2 cellular contexts compared by ENCODE assay signal in genomic region chr1:173680152-173680551, GRCh38.
A peak's percentile ranks its signal among the peaks of the same experiment; 100 is the strongest.
TF ChIP-seq lines count a peak whose summit lies in the region.

No MANE protein-coding gene starts in this region.

TF ChIP-seq in HEK293, 187 proteins besides CTCF, POLR2A, EP300 and RAD21:
- TF ChIP-seq ZNF146 (tag by site-specific recombination; IDR thresholded peaks at IDR 0.05), result peak; percentile 35; the same call in 1 of the 2 replicates

TF ChIP-seq in K562, 482 proteins besides CTCF, POLR2A, EP300 and RAD21:
- peak; percentile 90 for TF ChIP-seq ZNF146 (CRISPR knock-in tag; IDR thresholded peaks at IDR 0.05; ENCODE audit: unreplicated experiment)
- TF ChIP-seq BCOR (IDR thresholded peaks at IDR 0.05), result peak; percentile 19; the same call in 1 of the 2 replicates
